ENCODE assay signal across 2 cellular contexts in the genomic region with DNA sequence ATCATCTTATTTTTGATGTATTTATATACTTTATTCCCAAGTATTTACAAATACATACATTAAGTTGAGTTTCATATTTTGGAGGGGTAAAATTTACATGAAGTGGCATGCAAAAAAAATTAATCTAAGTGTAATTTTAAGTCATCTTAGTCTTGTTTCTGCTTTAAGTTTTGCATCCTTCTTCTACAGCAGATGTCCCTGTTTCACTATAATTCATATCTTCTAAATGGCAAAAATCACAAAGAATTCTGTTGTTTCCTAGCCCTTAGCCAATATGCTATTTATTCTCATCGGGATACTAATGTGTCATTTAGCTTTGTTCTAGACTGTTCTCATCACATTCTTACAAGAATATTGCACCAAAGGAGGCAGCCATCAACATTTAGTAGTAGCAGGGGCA.
TF ChIP-seq lines count a peak whose summit lies in the region.

No MANE protein-coding gene starts in this region.

TF ChIP-seq in liver, 16 proteins besides CTCF, POLR2A, EP300 and RAD21 (continued from another document):
- TF ChIP-seq EGR1 (IDR thresholded peaks at IDR 0.05; ENCODE audit: low read depth in 2 of 2) (no peak), HNF4A (conservative IDR thresholded peaks at IDR 0.05) (no peak), GABPA (IDR thresholded peaks at IDR 0.05 in 1 of 2, conservative IDR thresholded peaks at IDR 0.05 in 1 of 2) (no peak), SP1 (IDR thresholded peaks at IDR 0.05) (no peak), FOXA2 (IDR thresholded peaks at IDR 0.05) (no peak), ATF3 (IDR thresholded peaks at IDR 0.05) (no peak), YY1 (IDR thresholded peaks at IDR 0.05) (no peak)
- TF ChIP-seq, protein P1, sequence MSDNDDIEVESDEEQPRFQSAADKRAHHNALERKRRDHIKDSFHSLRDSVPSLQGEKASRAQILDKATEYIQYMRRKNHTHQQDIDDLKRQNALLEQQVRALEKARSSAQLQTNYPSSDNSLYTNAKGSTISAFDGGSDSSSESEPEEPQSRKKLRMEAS (IDR thresholded peaks at IDR 0.05) = no peak

TF ChIP-seq in HepG2, 621 proteins besides CTCF, POLR2A, EP300 and RAD21:
- TF ChIP-seq, protein P2, sequence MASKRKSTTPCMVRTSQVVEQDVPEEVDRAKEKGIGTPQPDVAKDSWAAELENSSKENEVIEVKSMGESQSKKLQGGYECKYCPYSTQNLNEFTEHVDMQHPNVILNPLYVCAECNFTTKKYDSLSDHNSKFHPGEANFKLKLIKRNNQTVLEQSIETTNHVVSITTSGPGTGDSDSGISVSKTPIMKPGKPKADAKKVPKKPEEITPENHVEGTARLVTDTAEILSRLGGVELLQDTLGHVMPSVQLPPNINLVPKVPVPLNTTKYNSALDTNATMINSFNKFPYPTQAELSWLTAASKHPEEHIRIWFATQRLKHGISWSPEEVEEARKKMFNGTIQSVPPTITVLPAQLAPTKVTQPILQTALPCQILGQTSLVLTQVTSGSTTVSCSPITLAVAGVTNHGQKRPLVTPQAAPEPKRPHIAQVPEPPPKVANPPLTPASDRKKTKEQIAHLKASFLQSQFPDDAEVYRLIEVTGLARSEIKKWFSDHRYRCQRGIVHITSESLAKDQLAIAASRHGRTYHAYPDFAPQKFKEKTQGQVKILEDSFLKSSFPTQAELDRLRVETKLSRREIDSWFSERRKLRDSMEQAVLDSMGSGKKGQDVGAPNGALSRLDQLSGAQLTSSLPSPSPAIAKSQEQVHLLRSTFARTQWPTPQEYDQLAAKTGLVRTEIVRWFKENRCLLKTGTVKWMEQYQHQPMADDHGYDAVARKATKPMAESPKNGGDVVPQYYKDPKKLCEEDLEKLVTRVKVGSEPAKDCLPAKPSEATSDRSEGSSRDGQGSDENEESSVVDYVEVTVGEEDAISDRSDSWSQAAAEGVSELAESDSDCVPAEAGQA (IDR thresholded peaks at IDR 0.05; ENCODE audit: low read depth) = no peak
- TF ChIP-seq, protein P2 (CRISPR knock-in tag; IDR thresholded peaks at IDR 0.05; ENCODE audit: borderline replicate concordance) = no peak
- TF ChIP-seq, protein P3, sequence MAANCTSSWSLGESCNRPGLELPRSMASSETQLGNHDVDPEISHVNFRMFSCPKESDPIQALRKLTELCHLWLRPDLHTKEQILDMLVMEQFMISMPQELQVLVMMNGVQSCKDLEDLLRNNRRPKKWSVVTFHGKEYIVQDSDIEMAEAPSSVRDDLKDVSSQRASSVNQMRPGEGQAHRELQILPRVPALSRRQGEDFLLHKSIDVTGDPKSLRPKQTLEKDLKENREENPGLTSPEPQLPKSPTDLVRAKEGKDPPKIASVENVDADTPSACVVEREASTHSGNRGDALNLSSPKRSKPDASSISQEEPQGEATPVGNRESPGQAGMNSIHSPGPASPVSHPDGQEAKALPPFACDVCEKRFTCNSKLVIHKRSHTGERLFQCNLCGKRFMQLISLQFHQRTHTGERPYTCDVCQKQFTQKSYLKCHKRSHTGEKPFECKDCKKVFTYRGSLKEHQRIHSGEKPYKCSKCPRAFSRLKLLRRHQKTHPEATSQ (CRISPR knock-in tag; IDR thresholded peaks at IDR 0.05; ENCODE audit: borderline replicate concordance) = no peak
- no peak for TF ChIP-seq SMAD9 (CRISPR knock-in tag; IDR thresholded peaks at IDR 0.05)
TF ChIP-seq in HepG2: peak in this region for 0.
